In genomic region chr13:38167164-38167822, GRCh38 we compare ENCODE assay signal across 13 cellular contexts.
DNase-seq lines count a peak whose midpoint lies in the region; ATAC-seq and TF ChIP-seq lines count a peak whose summit lies in the region.
"Had no signal": no experiment of that assay in that cellular context is flagged by ENCODE, and none has a peak within 500 bp of the region (broad histone marks: within the 10 kb centered on the region; RNA-seq: fewer than 3 reads in every experiment).

No MANE protein-coding gene starts in this region.

- 67% methylated on average over 1 of the region's 1 CpG for WGBS in prostate gland

- no peaks in the 10 kb centered on the region for H3K36me3 Mint-ChIP-seq in chondrocyte (ENCODE audit: low read depth)
- H3K36me3 Mint-ChIP-seq: activated naive CD4-positive, alpha-beta T cell treated with anti-CD3 and anti-CD28 coated beads, Interleukin-2, amount 10 ng/mL, durations not matched to agents 7 days and 5 days had no signal

- H3K9me3 ChIP-seq in MM.1S (replicated peaks; ENCODE audit: insufficient read depth, low read length) = no peaks in the 10 kb centered on the region
- no peaks in the 10 kb centered on the region for H3K9me3 ChIP-seq in prostate gland
- H3K9me3 ChIP-seq in colonic mucosa = no peaks in the 10 kb centered on the region

- H3K9me3 Mint-ChIP-seq in chondrocyte (ENCODE audit: low read depth) = no peaks in the 10 kb centered on the region
- H3K9me3 Mint-ChIP-seq: activated naive CD4-positive, alpha-beta T cell treated with anti-CD3 and anti-CD28 coated beads, Interleukin-2, amount 10 ng/mL, durations not matched to agents 7 days and 5 days had no signal

- H2AFZ ChIP-seq in MM.1S (ENCODE audit: low read length) = no peak overlapping the region

- no peaks in the 10 kb centered on the region for H3K9me2 ChIP-seq in MM.1S (replicated peaks; ENCODE audit: insufficient read depth, low read length)

- H3K4me2 ChIP-seq in MM.1S (ENCODE audit: low read depth, low read length) = peak overlapping the region; percentile 49; the same call in 1 of the 2 replicates

- no peak overlapping the region for H3K9ac ChIP-seq in MM.1S (ENCODE audit: low read length)
- no peak overlapping the region for H3K9ac ChIP-seq in colonic mucosa (ENCODE audit: low read depth in 2 of 2, low read length in 2 of 2)

- peak overlapping the region; percentile 63; the same call in 1 of the 2 replicates for H3K27ac ChIP-seq in MM.1S (ENCODE audit: low read length)
- H3K27ac ChIP-seq in prostate gland = no peak overlapping the region
- no peak overlapping the region for H3K27ac ChIP-seq in colonic mucosa
- H3K27ac ChIP-seq: dorsolateral prefrontal cortex had no signal

- no peak overlapping the region for H3K4me3 ChIP-seq in MM.1S (ENCODE audit: low read length)
- no peak overlapping the region for H3K4me3 ChIP-seq in prostate gland
- no peak overlapping the region for H3K4me3 ChIP-seq in colonic mucosa
- H3K4me3 ChIP-seq: dorsolateral prefrontal cortex had no signal

- no peak overlapping the region for H3K27ac Mint-ChIP-seq in chondrocyte (ENCODE audit: unreplicated experiment)
- H3K27ac Mint-ChIP-seq: activated naive CD4-positive, alpha-beta T cell treated with anti-CD3 and anti-CD28 coated beads, Interleukin-2, amount 10 ng/mL, durations not matched to agents 7 days and 5 days had no signal

- no peaks in the 10 kb centered on the region for H4K20me1 ChIP-seq in MM.1S (ENCODE audit: insufficient read depth, low read length)

- H3K27me3 ChIP-seq in MM.1S (replicated peaks; ENCODE audit: insufficient read depth, low read length) = no peaks in the 10 kb centered on the region
- H3K27me3 ChIP-seq in prostate gland (replicated peaks; ENCODE audit: insufficient read depth) = no peaks in the 10 kb centered on the region
- H3K27me3 ChIP-seq in colonic mucosa = no peaks in the 10 kb centered on the region
- H3K27me3 ChIP-seq: dorsolateral prefrontal cortex had no signal

- TF ChIP-seq CTCF in MM.1S (IDR thresholded peaks at IDR 0.05; ENCODE audit: low read length) = no peak
- TF ChIP-seq CTCF in chondrocyte (IDR thresholded peaks at IDR 0.05) = no peak
- TF ChIP-seq CTCF in prostate gland (IDR thresholded peaks at IDR 0.05) = no peak
- TF ChIP-seq CTCF in colonic mucosa (IDR thresholded peaks at IDR 0.05) = no peak

- peaks cover 10% of the 10 kb centered on the region for H3F3A ChIP-seq in MM.1S (ENCODE audit: insufficient read depth, low read length)

- TF ChIP-seq POLR2A in prostate gland (IDR thresholded peaks at IDR 0.05) = no peak

- no peaks in the 10 kb centered on the region for H3K27me3 Mint-ChIP-seq in chondrocyte (ENCODE audit: low read depth)
- H3K27me3 Mint-ChIP-seq: activated naive CD4-positive, alpha-beta T cell treated with anti-CD3 and anti-CD28 coated beads, Interleukin-2, amount 10 ng/mL, durations not matched to agents 7 days and 5 days had no signal

- H3K4me3 Mint-ChIP-seq in chondrocyte (ENCODE audit: unreplicated experiment) = no peak overlapping the region
- H3K4me3 Mint-ChIP-seq: activated naive CD4-positive, alpha-beta T cell treated with anti-CD3 and anti-CD28 coated beads, Interleukin-2, amount 10 ng/mL, durations not matched to agents 7 days and 5 days had no signal

- peak; percentile 99 for ATAC-seq in GM18499 (IDR thresholded peaks at IDR 0.05; ENCODE audit: insufficient read depth, unreplicated experiment)
- ATAC-seq in GM19468 (IDR thresholded peaks at IDR 0.05; ENCODE audit: extremely low read depth, unreplicated experiment) = peak; percentile 86
- ATAC-seq in HG02981 (IDR thresholded peaks at IDR 0.05; ENCODE audit: unreplicated experiment) = peak; percentile 96
- ATAC-seq: right cardiac atrium had no signal

- DNase-seq in MM.1S = peak; percentile 44
- no peak for DNase-seq in chondrocyte (ENCODE audit: low spot score)
- no peak for DNase-seq in prostate gland (ENCODE audit: low spot score)
- DNase-seq in colonic mucosa = no peak
- DNase-seq in T-helper 1 cell = no peak
- DNase-seq: activated naive CD4-positive, alpha-beta T cell treated with anti-CD3 and anti-CD28 coated beads, Interleukin-2, amount 10 ng/mL, durations not matched to agents 7 days and 5 days; dorsolateral prefrontal cortex; glutamatergic neuron; NCI-H748 treated with DMSO at 0.1 percent for 48 hours; right cardiac atrium had no signal

- H3K36me3 ChIP-seq in MM.1S (replicated peaks; ENCODE audit: insufficient read depth, low read length) = no peaks in the 10 kb centered on the region
- H3K36me3 ChIP-seq in prostate gland = no peaks in the 10 kb centered on the region
- no peaks in the 10 kb centered on the region for H3K36me3 ChIP-seq in colonic mucosa

- peaks cover 13% of the 10 kb centered on the region for H3K4me1 ChIP-seq in MM.1S (ENCODE audit: low read length)
- H3K4me1 ChIP-seq in prostate gland (replicated peaks) = no peaks in the 10 kb centered on the region
- H3K4me1 ChIP-seq in colonic mucosa = no peaks in the 10 kb centered on the region

- intact Hi-C loops in prostate gland (cut with DNase I) (no loop called here), colonic mucosa (cut with DNase I) (no loop called here)

- H3K4me1 Mint-ChIP-seq in chondrocyte (ENCODE audit: low read depth) = no peaks in the 10 kb centered on the region

- H3K79me2 ChIP-seq in MM.1S (ENCODE audit: low read length) = no peaks in the 10 kb centered on the region
